ENCODE assay signal across 31 cellular contexts in the genomic region with DNA sequence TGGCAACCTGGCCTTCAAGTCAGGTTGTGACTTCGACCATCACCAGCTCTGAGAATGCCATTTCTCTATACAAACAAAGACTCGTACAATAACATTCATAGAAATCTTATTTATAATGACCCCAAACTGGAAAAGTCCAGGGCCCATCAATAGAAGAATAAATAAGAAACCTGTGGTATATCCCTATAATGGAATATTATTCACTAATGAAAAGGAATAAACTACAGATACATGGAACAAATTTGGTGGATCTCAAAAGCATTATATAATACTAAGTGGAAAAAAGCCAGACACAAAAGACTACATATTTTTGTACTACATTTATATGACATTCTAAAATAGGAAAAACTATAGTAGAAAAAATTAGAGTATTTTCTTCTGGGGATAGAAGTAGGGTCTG.
DNase-seq lines count a peak whose midpoint lies in the region; ATAC-seq, FAIRE-seq and TF ChIP-seq lines count a peak whose summit lies in the region.
"Had no signal": no experiment of that assay in that cellular context is flagged by ENCODE, and none has a peak within 500 bp of the region (broad histone marks: within the 10 kb centered on the region; RNA-seq: fewer than 3 reads in every experiment).

No MANE protein-coding gene starts in this region.

- H3K9me2 ChIP-seq in SK-N-SH = no peaks in the 10 kb centered on the region

- H4K20me1 ChIP-seq in SK-N-SH (ENCODE audit: insufficient read depth) (no peaks in the 10 kb centered on the region), K562 (replicated peaks; ENCODE audit: control insufficient read depth, insufficient read depth, low read length) (no peaks in the 10 kb centered on the region)
- H4K20me1 ChIP-seq: BLaER1; BLaER1 treated with 17β-estradiol and CSF1 and Interleukin-3, amounts not matched to agents 10 nM and 100 nM had no signal

- no peaks in the 10 kb centered on the region; a peak in 1 of 4 replicates for H3K4me1 ChIP-seq in SK-N-SH (ENCODE audit: control insufficient read depth in 1 of 2, insufficient read depth in 2 of 2, low read depth in 1 of 2, low read length in 1 of 2)
- H3K4me1 ChIP-seq in K562 (replicated peaks in 1 of 2; ENCODE audit: control insufficient read depth in 2 of 2, insufficient read depth in 2 of 2, low read length in 2 of 2) = no peaks in the 10 kb centered on the region
- H3K4me1 ChIP-seq: A549, BE2C, BLaER1, Caco-2 had no signal

- H3K9me3 ChIP-seq in SK-N-SH (peaks cover 5% of the 10 kb centered on the region; the same call in 1 of the 2 replicates), K562 (replicated peaks; ENCODE audit: control insufficient read depth, insufficient read depth, low read depth, low read length) (no peaks in the 10 kb centered on the region)
- H3K9me3 ChIP-seq: BE2C, Caco-2 had no signal

- no peak for TF ChIP-seq RAD21 in SK-N-SH (IDR thresholded peaks at IDR 0.05; ENCODE audit: low read length)
- no peak for TF ChIP-seq RAD21 in K562 (CRISPR knock-in tag; conservative IDR thresholded peaks at IDR 0.05 in 1 of 2, IDR thresholded peaks at IDR 0.05 in 1 of 2)

- H3K4me3 ChIP-seq in SK-N-SH (ENCODE audit: low read depth in 2 of 2, low read length in 1 of 2) (no peak overlapping the region), K562 (no peak overlapping the region)
- H3K4me3 ChIP-seq: A549; BLaER1; BLaER1 treated with 17β-estradiol and CSF1 and Interleukin-3, amounts not matched to agents 10 nM and 100 nM had no signal

- TF ChIP-seq EP300 in SK-N-SH (IDR thresholded peaks at IDR 0.05; ENCODE audit: borderline replicate concordance in 1 of 2, low read depth in 1 of 2, low read length in 1 of 2) (no peak), K562 (IDR thresholded peaks at IDR 0.05; ENCODE audit: low read length) (no peak)

- DNase-seq in SK-N-SH (no peak), K562 (ENCODE audit: extremely low read depth in 1 of 4, low spot score in 3 of 4) (no peak), NCI-H526 (lab: John Stamatoyannopoulos, UW) (no peak)
- DNase-seq: 8988T; ACHN; AML-193; BE2C; C1 segment of cervical spinal cord; Caco-2; Calu3; CD4-positive, alpha-beta memory T cell; CD4-positive, alpha-beta T cell; CD4-positive, CD25-positive, alpha-beta regulatory T cell; CD8-positive, alpha-beta memory T cell; CD8-positive, alpha-beta T cell; COR-L47; DMS 273 treated with DMSO at 0.1 percent for 48 hours; DMS153; DMS53; DMS79; DMS79 treated with DMSO at 0.1 percent for 48 hours; DND-41; EL had no signal

- POLR2A ChIA-PET in SK-N-SH (lab: Yijun Ruan, JAX) (no interaction called here), K562 (lab: Yijun Ruan, JAX) (no interaction called here)

- no peak overlapping the region for H2AFZ ChIP-seq in SK-N-SH (ENCODE audit: low read depth)
- H2AFZ ChIP-seq in K562 (ENCODE audit: low read depth, low read length) = no peak overlapping the region

- no peaks in the 10 kb centered on the region for H3F3A ChIP-seq in SK-N-SH (replicated peaks; ENCODE audit: insufficient read depth)

- 43% methylated on average over 2 of the region's 2 CpGs for WGBS in SK-N-SH (ENCODE audit: low lambda C conversion rate)
- 0% methylated on average over 1 of the region's 2 CpGs for WGBS in K562 (ENCODE audit: insufficient coverage, low coverage, missing lambda C conversion rate)

- TF ChIP-seq POLR2A in K562 (conservative IDR thresholded peaks at IDR 0.05) = no peak

- no peak for FAIRE-seq in K562 (lab: Jason Lieb, UNC)
- FAIRE-seq: A204.1, A549, D721Med had no signal

- TF ChIP-seq CTCF in SK-N-SH (IDR thresholded peaks at IDR 0.05) (no peak), K562 (IDR thresholded peaks at IDR 0.05 in 2 of 3, conservative IDR thresholded peaks at IDR 0.05 in 1 of 3; ENCODE audit: insufficient read depth in 2 of 3, low read depth in 1 of 3, low read length in 3 of 3) (no peak)

- ATAC-seq in SK-N-SH treated with all-trans-retinoic acid at 6 μM for 48 hours (no peak), K562 (no peak)
- ATAC-seq: A549; CD8-positive, alpha-beta T cell had no signal

- H3K36me3 ChIP-seq in SK-N-SH (replicated peaks in 1 of 2; ENCODE audit: control insufficient read depth in 1 of 2, insufficient read depth in 2 of 2, low read length in 1 of 2) (no peaks in the 10 kb centered on the region), K562 (ENCODE audit: control insufficient read depth, insufficient read depth, low read length) (no peaks in the 10 kb centered on the region)
- H3K36me3 ChIP-seq: BE2C; BLaER1; BLaER1 treated with 17β-estradiol and CSF1 and Interleukin-3, amounts not matched to agents 10 nM and 100 nM had no signal

- H3K27ac ChIP-seq in SK-N-SH (ENCODE audit: low read depth in 2 of 2, low read length in 1 of 2) (no peak overlapping the region), K562 (ENCODE audit: extremely low read depth, low read depth, low read length) (no peak overlapping the region)
- H3K27ac ChIP-seq: 22Rv1; A549; BLaER1; BLaER1 treated with 17β-estradiol and CSF1 and Interleukin-3, amounts not matched to agents 10 nM and 100 nM; C4-2B had no signal

- H3K9ac ChIP-seq in SK-N-SH (no peak overlapping the region), K562 (ENCODE audit: insufficient read depth in 1 of 2, low read depth in 2 of 2, low read length in 2 of 2) (no peak overlapping the region)
- H3K9ac ChIP-seq: BLaER1; BLaER1 treated with 17β-estradiol and CSF1 and Interleukin-3, amounts not matched to agents 10 nM and 100 nM had no signal

- in situ Hi-C loops in K562 (cut with MboI) = no loop called here

- H3K79me2 ChIP-seq in SK-N-SH (ENCODE audit: insufficient read depth) = no peaks in the 10 kb centered on the region
- no peaks in the 10 kb centered on the region for H3K79me2 ChIP-seq in K562 (ENCODE audit: control insufficient read depth, insufficient read depth, low read length)

- CTCF ChIA-PET in SK-N-SH (lab: Yijun Ruan, JAX) = interaction anchor here (0.6 to 0.7 kb wide), 2 partner anchors 342 to 1224 kb away, joined by 3 read pairs; no protein-coding TSS in a partner anchor
- CTCF ChIA-PET in K562 (lab: Yijun Ruan, JAX; ENCODE audit: low intra/inter-chr PET ratio) = no interaction called here

- intact Hi-C loops in K562 (cut with micrococcal nuclease) = no loop called here

- H3K4me2 ChIP-seq in SK-N-SH (no peak overlapping the region), K562 (ENCODE audit: insufficient read depth, low read length) (no peak overlapping the region)
- H3K4me2 ChIP-seq: A549; BLaER1; BLaER1 treated with 17β-estradiol and CSF1 and Interleukin-3, amounts not matched to agents 10 nM and 100 nM had no signal

- H3K27me3 ChIP-seq in SK-N-SH (ENCODE audit: insufficient read depth) (no peaks in the 10 kb centered on the region), K562 (ENCODE audit: control insufficient read depth in 2 of 2, insufficient read depth in 2 of 2, low read length in 2 of 2) (no peaks in the 10 kb centered on the region)
- H3K27me3 ChIP-seq: BE2C; BLaER1; BLaER1 treated with 17β-estradiol and CSF1 and Interleukin-3, amounts not matched to agents 10 nM and 100 nM had no signal

- no TSS peak for BruUV-seq in K562 (replicated peaks; lab: Mats Ljungman, UMichigan)

- H3K9me1 ChIP-seq in K562 (ENCODE audit: control insufficient read depth, insufficient read depth, low read length) = no peaks in the 10 kb centered on the region

TF ChIP-seq in SK-N-SH treated with all-trans-retinoic acid at 6 μM for 48 hours, 23 proteins besides CTCF, POLR2A, EP300 and RAD21 (continues in another document):
- no peak for TF ChIP-seq POU6F1 (CRISPR knock-in tag; IDR thresholded peaks at IDR 0.05; ENCODE audit: borderline replicate concordance, low read depth)
- TF ChIP-seq ZNF565 (CRISPR knock-in tag; conservative IDR thresholded peaks at IDR 0.05; ENCODE audit: low read depth) = no peak

TF ChIP-seq in SK-N-SH, 30 proteins besides CTCF, POLR2A, EP300 and RAD21 (continues in another document):
- TF ChIP-seq GABPA (IDR thresholded peaks at IDR 0.05; ENCODE audit: low read depth) (no peak), FOXJ3 (CRISPR knock-in tag; IDR thresholded peaks at IDR 0.05) (no peak), FOSL2 (IDR thresholded peaks at IDR 0.05; ENCODE audit: borderline replicate concordance, low read depth) (no peak), TCF12 (IDR thresholded peaks at IDR 0.05) (no peak)
- TF ChIP-seq, protein P1, sequence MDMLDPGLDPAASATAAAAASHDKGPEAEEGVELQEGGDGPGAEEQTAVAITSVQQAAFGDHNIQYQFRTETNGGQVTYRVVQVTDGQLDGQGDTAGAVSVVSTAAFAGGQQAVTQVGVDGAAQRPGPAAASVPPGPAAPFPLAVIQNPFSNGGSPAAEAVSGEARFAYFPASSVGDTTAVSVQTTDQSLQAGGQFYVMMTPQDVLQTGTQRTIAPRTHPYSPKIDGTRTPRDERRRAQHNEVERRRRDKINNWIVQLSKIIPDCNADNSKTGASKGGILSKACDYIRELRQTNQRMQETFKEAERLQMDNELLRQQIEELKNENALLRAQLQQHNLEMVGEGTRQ (IDR thresholded peaks at IDR 0.05; ENCODE audit: borderline replicate concordance, low read depth, low read length) = no peak

TF ChIP-seq in K562, 482 proteins besides CTCF, POLR2A, EP300 and RAD21:
- TF ChIP-seq RNF2 (IDR thresholded peaks at IDR 0.05) = no peak
- no peak for TF ChIP-seq PHB (CRISPR knock-in tag; IDR thresholded peaks at IDR 0.05)
- TF ChIP-seq RBM25 (IDR thresholded peaks at IDR 0.05; ENCODE audit: low read depth, low read length, severe bottlenecking) = peak; percentile 15
- no peak for TF ChIP-seq NFE2L1 (tag; IDR thresholded peaks at IDR 0.05; ENCODE audit: borderline replicate concordance, low read depth)
- no peak for TF ChIP-seq RBBP5 (IDR thresholded peaks at IDR 0.05; ENCODE audit: borderline replicate concordance, insufficient read depth, low read length, poor library complexity, severe bottlenecking)
- peak; percentile 56 for TF ChIP-seq ZNF507 (tag; conservative IDR thresholded peaks at IDR 0.05)
- TF ChIP-seq ZNF146 (CRISPR knock-in tag; IDR thresholded peaks at IDR 0.05; ENCODE audit: unreplicated experiment) = peak; percentile 59
